16 cellular contexts compared by ENCODE assay signal in the genomic region with DNA sequence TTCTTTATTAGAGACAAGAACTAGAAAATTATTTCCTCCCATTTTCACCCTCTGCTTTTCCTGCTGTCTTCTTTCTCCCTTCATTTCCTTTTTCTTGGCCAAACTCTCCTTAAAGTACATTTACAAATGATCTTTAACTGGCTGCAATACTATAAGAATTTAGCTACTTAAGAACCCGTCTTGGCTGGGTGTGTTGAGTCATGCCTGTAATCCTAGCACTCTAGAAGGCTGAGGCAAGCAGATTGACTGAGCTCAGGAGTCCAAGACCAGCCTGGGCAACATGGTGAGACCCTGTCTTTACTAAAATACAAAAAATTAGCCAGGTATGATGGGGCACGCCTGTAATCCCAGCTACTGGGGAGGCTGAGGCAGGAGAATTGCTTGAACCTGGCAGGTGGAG.
"Had no signal": no experiment of that assay in that cellular context is flagged by ENCODE, and none has a peak within 500 bp of the region (broad histone marks: within the 10 kb centered on the region; RNA-seq: fewer than 3 reads in every experiment).

No MANE protein-coding gene starts in this region.

- H3K4me3 ChIP-seq: ascending aorta, psoas muscle, sigmoid colon had no signal

- H3K36me3 Mint-ChIP-seq: activated naive CD8-positive, alpha-beta T cell treated with anti-CD3 and anti-CD28 coated beads, Interleukin-2, amount 10 ng/mL, durations not matched to agents 7 days and 5 days; type B pancreatic cell had no signal

- H3K27ac ChIP-seq: ascending aorta, foreskin keratinocyte, psoas muscle, sigmoid colon had no signal

- H3K4me3 Mint-ChIP-seq: activated naive CD8-positive, alpha-beta T cell treated with anti-CD3 and anti-CD28 coated beads, Interleukin-2, amount 10 ng/mL, durations not matched to agents 7 days and 5 days; activated T-helper 1 cell treated with anti-CD3 and anti-CD28 coated beads, Interleukin-12 subunit alpha, Interleukin-12 subunit beta, Interleukin-2, Interleukin-4 antibody, amounts not matched to agents 30 ng/mL and 10 ng/mL and 1 ng/mL, durations not matched to agents 14 hours and 24 hours and 36 hours; nephron progenitor cell; stimulated activated naive CD8-positive, alpha-beta T cell treated with anti-CD3 and anti-CD28 coated beads, Interleukin-15, amount 100 ng/mL, for 72 hours; T-helper 2 cell treated with Interferon-gamma antibody and Interleukin-4, amounts not matched to agents 5 μg/mL and 100 μg/mL, for 36 hours; type B pancreatic cell had no signal

- H3K27ac Mint-ChIP-seq: activated naive CD8-positive, alpha-beta T cell treated with anti-CD3 and anti-CD28 coated beads, Interleukin-2, amount 10 ng/mL, durations not matched to agents 7 days and 5 days; activated T-helper 1 cell treated with anti-CD3 and anti-CD28 coated beads, Interleukin-12 subunit alpha, Interleukin-12 subunit beta, Interleukin-2, Interleukin-4 antibody, amounts not matched to agents 30 ng/mL and 10 ng/mL and 1 ng/mL, durations not matched to agents 14 hours and 24 hours and 36 hours; nephron progenitor cell; T-helper 2 cell treated with Interferon-gamma antibody and Interleukin-4, amounts not matched to agents 5 μg/mL and 100 μg/mL, for 36 hours; type B pancreatic cell had no signal

- DNase-seq: activated naive CD8-positive, alpha-beta T cell treated with anti-CD3 and anti-CD28 coated beads, Interleukin-2, amount 10 ng/mL, durations not matched to agents 7 days and 5 days; foreskin keratinocyte; glutamatergic neuron; hypothalamus; kidney glomerular epithelial cell; nephron progenitor cell; psoas muscle; sigmoid colon; stimulated activated CD4-positive, alpha-beta T cell treated with anti-CD3 and anti-CD28 coated beads, Interleukin-1b, Interleukin-23, amount 100 ng/mL, for 48 hours; stimulated activated naive CD8-positive, alpha-beta T cell treated with anti-CD3 and anti-CD28 coated beads, Interleukin-15, amount 100 ng/mL, for 72 hours; SW 1271 had no signal

- H3K27me3 ChIP-seq: ascending aorta had no signal

- H3K4me1 Mint-ChIP-seq: activated naive CD8-positive, alpha-beta T cell treated with anti-CD3 and anti-CD28 coated beads, Interleukin-2, amount 10 ng/mL, durations not matched to agents 7 days and 5 days; nephron progenitor cell; stimulated activated naive CD8-positive, alpha-beta T cell treated with anti-CD3 and anti-CD28 coated beads, Interleukin-15, amount 100 ng/mL, for 72 hours had no signal

- H3K9me3 Mint-ChIP-seq: activated naive CD8-positive, alpha-beta T cell treated with anti-CD3 and anti-CD28 coated beads, Interleukin-2, amount 10 ng/mL, durations not matched to agents 7 days and 5 days; activated T-helper 1 cell treated with anti-CD3 and anti-CD28 coated beads, Interleukin-12 subunit alpha, Interleukin-12 subunit beta, Interleukin-2, Interleukin-4 antibody, amounts not matched to agents 30 ng/mL and 10 ng/mL and 1 ng/mL, durations not matched to agents 14 hours and 24 hours and 36 hours; nephron progenitor cell; stimulated activated naive CD8-positive, alpha-beta T cell treated with anti-CD3 and anti-CD28 coated beads, Interleukin-15, amount 100 ng/mL, for 72 hours; T-helper 2 cell treated with Interferon-gamma antibody and Interleukin-4, amounts not matched to agents 5 μg/mL and 100 μg/mL, for 36 hours; type B pancreatic cell had no signal

- ATAC-seq: activated CD4-positive, CD25-positive, alpha-beta regulatory T cell treated with anti-CD3 and anti-CD28 coated beads, Interleukin-2, amount 50 U/mL, for 24 hours; foreskin keratinocyte; psoas muscle; stimulated activated naive CD8-positive, alpha-beta T cell treated with anti-CD3 and anti-CD28 coated beads, Interleukin-15, amount 100 ng/mL, for 72 hours had no signal

- H3K9me3 ChIP-seq: ascending aorta, psoas muscle, sigmoid colon had no signal

- H3K36me3 ChIP-seq: ascending aorta, sigmoid colon had no signal

- H3K4me1 ChIP-seq: ascending aorta, foreskin keratinocyte, psoas muscle, sigmoid colon had no signal
